ENCODE assay signal across 1 cellular context in the genomic region with DNA sequence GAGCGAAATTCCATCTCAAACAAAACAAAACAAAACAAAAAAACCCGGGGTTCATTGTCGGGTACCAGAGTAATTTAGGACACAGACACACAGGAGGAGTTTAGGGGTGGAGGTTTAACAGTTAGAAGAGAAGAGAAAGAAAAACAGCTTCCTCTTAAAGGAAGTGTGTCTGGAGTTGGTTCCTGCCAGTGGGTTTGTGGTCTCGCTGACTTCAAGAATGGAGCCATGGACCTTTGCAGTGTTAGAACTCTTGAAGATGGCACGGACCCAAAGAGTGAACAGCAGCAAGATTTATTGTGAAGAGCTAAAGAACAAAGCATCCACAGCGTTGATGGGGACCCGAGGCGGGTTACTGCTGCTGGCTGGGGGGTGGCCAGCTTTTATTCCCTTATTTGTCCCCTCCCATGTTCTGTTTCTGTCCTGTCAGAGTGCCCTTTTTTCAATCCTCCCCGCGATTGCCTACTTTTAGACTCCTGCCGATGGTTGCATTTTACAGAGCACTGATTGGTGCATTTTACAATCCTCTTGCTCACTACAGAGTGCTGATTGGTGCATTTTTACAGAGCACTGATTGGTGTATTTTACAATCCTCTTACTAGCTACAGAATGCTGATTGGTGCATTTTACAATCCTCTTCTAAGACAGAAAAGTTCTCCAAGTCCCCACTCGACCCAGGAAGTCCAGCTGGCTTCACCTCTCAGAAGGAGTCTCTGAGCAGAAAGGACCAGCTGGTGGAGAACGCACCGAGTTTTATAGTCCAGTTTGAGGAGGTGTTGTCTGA.
TF ChIP-seq lines count a peak whose summit lies in the region.

No MANE protein-coding gene starts in this region.

TF ChIP-seq in A549, 52 proteins besides CTCF, POLR2A, EP300 and RAD21:
- TF ChIP-seq MAFK (IDR thresholded peaks at IDR 0.05; ENCODE audit: partially characterized antibody) (peak; percentile 69), FOSB (CRISPR knock-in tag; IDR thresholded peaks at IDR 0.05) (no peak)
